In the genomic region with DNA sequence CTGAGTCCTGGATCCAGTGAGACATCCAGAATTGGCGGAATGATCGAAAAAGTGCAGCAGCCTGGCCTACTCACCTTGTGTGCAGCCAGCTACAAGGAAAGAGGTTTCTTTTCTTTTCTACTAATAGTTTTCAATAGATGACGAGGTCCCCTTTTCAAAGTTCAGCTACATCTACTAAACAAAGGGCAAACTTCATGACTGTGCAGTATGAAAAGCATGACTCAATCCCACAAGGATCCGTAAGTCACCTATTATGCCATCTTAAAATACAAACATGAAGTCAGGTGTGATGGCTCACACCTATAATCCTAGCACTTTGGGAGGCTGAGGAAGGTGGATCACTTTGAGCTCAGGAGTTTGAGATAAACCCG, we compare ENCODE assay signal across 21 cellular contexts. TPM values are rescaled to one million over a fixed set of nuclear protein-coding genes. Genes with fewer than 3 reads are reported as not detected.
DNase-seq lines count a peak whose midpoint lies in the region; ATAC-seq, FAIRE-seq and TF ChIP-seq lines count a peak whose summit lies in the region.
"Had no signal": no experiment of that assay in that cellular context is flagged by ENCODE, and none has a peak within 500 bp of the region (broad histone marks: within the 10 kb centered on the region; RNA-seq: fewer than 3 reads in every experiment).

No MANE protein-coding gene starts in this region.

- TF ChIP-seq EP300 in A549 (IDR thresholded peaks at IDR 0.05), result no peak

- peaks cover 17% of the 10 kb centered on the region for H3K4me1 Mint-ChIP-seq in activated T-helper 17 cell treated with anti-CD3 and anti-CD28 coated beads, Interleukin-2, amount 50 U/mL, for 72 hours
- H3K4me1 Mint-ChIP-seq: CD8-positive, alpha-beta memory T cell had no signal

- no peak for TF ChIP-seq POLR2A in A549 (IDR thresholded peaks at IDR 0.05; ENCODE audit: low read length)
- TF ChIP-seq POLR2A in H54 (IDR thresholded peaks at IDR 0.05; ENCODE audit: low read depth, low read length), result no peak

- TF ChIP-seq CTCF in A549 (IDR thresholded peaks at IDR 0.05) (no peak), coronary artery (IDR thresholded peaks at IDR 0.05) (no peak)

- POLR2A ChIA-PET in A549 (lab: Yijun Ruan, JAX), result interaction anchor here (1.0 kb wide), 1 partner anchor 18 kb away, joined by 4 read pairs; no protein-coding TSS in a partner anchor

- CTCF ChIA-PET in A549 (lab: Yijun Ruan, JAX), result interaction anchor here (0.7 to 1.6 kb wide), 3 partner anchors 10 to 27 kb away, joined by 4 read pairs; partner anchors contain the start of gene MIX23

- TF ChIP-seq RAD21 in A549 (conservative IDR thresholded peaks at IDR 0.05 in 1 of 2, IDR thresholded peaks at IDR 0.05 in 1 of 2), result no peak

- H3K27ac Mint-ChIP-seq in activated T-helper 17 cell treated with anti-CD3 and anti-CD28 coated beads, Interleukin-2, amount 50 U/mL, for 72 hours, result peak overlapping the region; percentile 92

- intact Hi-C loops in left colon (cut with DNase I, micrococcal nuclease), result no loop called here

- 64% methylated on average over 5 of the region's 5 CpGs for WGBS in A549 (ENCODE audit: missing lambda C conversion rate)

- peaks cover 28% of the 10 kb centered on the region for H3K4me1 ChIP-seq in A549

- DNase-seq in A549 (ENCODE audit: low read depth in 1 of 2, low spot score in 1 of 2) (peak in 1 of 2 experiments; percentile 25), H54 (ENCODE audit: insufficient read length, low spot score) (no peak), left colon (no peak), DMS114 treated with DMSO at 0.1 percent for 48 hours (lab: John Stamatoyannopoulos, UW; ENCODE audit: unreplicated experiment) (no peak), coronary artery (ENCODE audit: low spot score) (no peak)
- no peak for DNase-seq in stimulated activated naive CD4-positive, alpha-beta T cell (lab: John Stamatoyannopoulos, UW)
- DNase-seq: anterior cingulate cortex; CD8-positive, alpha-beta memory T cell; MG63; naive B cell; NCI-H2171 treated with DMSO at 0.1 percent for 48 hours; NCI-H82; right cardiac atrium; T1000 had no signal

- no peaks in the 10 kb centered on the region for H3K27me3 Mint-ChIP-seq in activated T-helper 17 cell treated with anti-CD3 and anti-CD28 coated beads, Interleukin-2, amount 50 U/mL, for 72 hours
- H3K27me3 Mint-ChIP-seq: CD8-positive, alpha-beta memory T cell; naive B cell had no signal

- peak overlapping the region; percentile 59 for H3K4me3 Mint-ChIP-seq in activated T-helper 17 cell treated with anti-CD3 and anti-CD28 coated beads, Interleukin-2, amount 50 U/mL, for 72 hours
- H3K4me3 Mint-ChIP-seq: CD8-positive, alpha-beta memory T cell; naive B cell had no signal

- H3K27ac ChIP-seq in A549 (peak overlapping the region; percentile 64 to 83), coronary artery (no peak overlapping the region)

- peaks cover 100% of the 10 kb centered on the region for H3K36me3 Mint-ChIP-seq in activated T-helper 17 cell treated with anti-CD3 and anti-CD28 coated beads, Interleukin-2, amount 50 U/mL, for 72 hours (ENCODE audit: low read depth)

- no peaks in the 10 kb centered on the region for H3K9me3 Mint-ChIP-seq in activated T-helper 17 cell treated with anti-CD3 and anti-CD28 coated beads, Interleukin-2, amount 50 U/mL, for 72 hours
- H3K9me3 Mint-ChIP-seq: CD8-positive, alpha-beta memory T cell; naive B cell had no signal

- FAIRE-seq in A549 (lab: Jason Lieb, UNC), result no peak
- peak; percentile 53 for FAIRE-seq in H54 (lab: Jason Lieb, UNC)
- FAIRE-seq: H1, islet of Langerhans had no signal

- ATAC-seq in A549 (no peak; a peak in 1 of 6 replicates), left colon (peak; percentile 33), GM21786 (IDR thresholded peaks at IDR 0.05; ENCODE audit: unreplicated experiment) (no peak)
- ATAC-seq in activated T-helper 17 cell treated with anti-CD3 and anti-CD28 coated beads, Interleukin-2, amount 50 U/mL, for 72 hours (replicated peaks), result peak; percentile 62
- ATAC-seq: right cardiac atrium, SK-N-SH treated with all-trans-retinoic acid at 6 μM for 48 hours had no signal

- peak overlapping the region; percentile 6; the same call in 1 of the 3 replicates for H3K4me3 ChIP-seq in A549
- H3K4me3 ChIP-seq in coronary artery, result no peak overlapping the region
- H3K4me3 ChIP-seq: MG63, Peyer's patch had no signal

- H3K4me2 ChIP-seq in A549, result peak overlapping the region; percentile 69

- no peaks in the 10 kb centered on the region for H3K9me3 ChIP-seq in A549
- H3K9me3 ChIP-seq: MG63, Peyer's patch had no signal

TF ChIP-seq in A549, 52 proteins besides CTCF, POLR2A, EP300 and RAD21:
- TF ChIP-seq MAFK (IDR thresholded peaks at IDR 0.05; ENCODE audit: partially characterized antibody), result peak; percentile 49
- TF ChIP-seq USF2 (IDR thresholded peaks at IDR 0.05), result no peak
- no peak for TF ChIP-seq FOSL2 (IDR thresholded peaks at IDR 0.05)
- peak; percentile 42; the same call in 1 of the 2 replicates for TF ChIP-seq FOSL2 (CRISPR knock-in tag; IDR thresholded peaks at IDR 0.05)

RNA-seq across cellular contexts. Expression of gene MIX23, which starts 16.7 kb away (rescaled TPM):
- polyA plus RNA-seq in A549 (2011; rRNA removed) (31.3 and 51.6 TPM in 2 replicates), A549 (2017; fragmentation: RNase III; extraction: RNeasy Plus Mini Kit Qiagen cat#74134 plus additional on column Dnase treatment) (48.1 to 62.5 TPM (median 54.1 TPM) in 3 replicates)
- polyA plus RNA-seq in A549 (2012; cell fraction: cytosol; rRNA removed), result 14.9 and 16.8 TPM in 2 replicates
- polyA plus RNA-seq in A549 (2012; cell fraction: nucleus; rRNA removed), result 3.2 and 5.6 TPM in 2 replicates
- polyA minus RNA-seq in A549 (2011; rRNA and poly(A)+ RNA removed), result 6.2 and 8.1 TPM in 2 replicates
- 10 to 100 TPM; 59.7 to 97.8 TPM for total RNA-seq in activated T-helper 17 cell treated with anti-CD3 and anti-CD28 coated beads, Interleukin-2, amount 50 U/mL, for 72 hours
- 10 to 100 TPM; 30.2 to 39.9 TPM for total RNA-seq in left colon

RNA-seq across cellular contexts. Expression of gene FAM162A, which starts 17.6 kb away (rescaled TPM):
- polyA plus RNA-seq in A549 (2011; rRNA removed) (61.1 and 64.8 TPM in 2 replicates), A549 (2017; fragmentation: RNase III; extraction: RNeasy Plus Mini Kit Qiagen cat#74134 plus additional on column Dnase treatment) (40.7 to 43.5 TPM (median 41.8 TPM) in 3 replicates)
- polyA plus RNA-seq in A549 (2012; cell fraction: cytosol; rRNA removed), result 20.6 and 27.1 TPM in 2 replicates
- polyA plus RNA-seq in A549 (2012; cell fraction: nucleus; rRNA removed), result 8.3 and 9.6 TPM in 2 replicates
- 4.3 and 6.5 TPM in 2 replicates for polyA minus RNA-seq in A549 (2011; rRNA and poly(A)+ RNA removed)
- 100 to 1,000 TPM; 113 to 179 TPM for total RNA-seq in activated T-helper 17 cell treated with anti-CD3 and anti-CD28 coated beads, Interleukin-2, amount 50 U/mL, for 72 hours
- 100 to 1,000 TPM; 207 to 212 TPM for total RNA-seq in left colon

RNA-seq across cellular contexts. Expression of gene CSTA, which starts 41.3 kb away (rescaled TPM):
- polyA plus RNA-seq in A549 (2011; rRNA removed) (7.8 and 7.9 TPM in 2 replicates), A549 (2017; fragmentation: RNase III; extraction: RNeasy Plus Mini Kit Qiagen cat#74134 plus additional on column Dnase treatment) (0.41 to 1.1 TPM (median 0.91 TPM) in 3 replicates)
- 0.77 and 0.78 TPM in 2 replicates for polyA plus RNA-seq in A549 (2012; cell fraction: cytosol; rRNA removed)
- not detected in 2 replicates for polyA plus RNA-seq in A549 (2012; cell fraction: nucleus; rRNA removed)
- 0.39 TPM in 1 of 2 replicates, not detected in the other for polyA minus RNA-seq in A549 (2011; rRNA and poly(A)+ RNA removed)
- total RNA-seq in activated T-helper 17 cell treated with anti-CD3 and anti-CD28 coated beads, Interleukin-2, amount 50 U/mL, for 72 hours, result not detected
- total RNA-seq in left colon, result 1 to 10 TPM; 1.1 to 1.3 TPM
- total RNA-seq: chondrocyte, H1, Peyer's patch had no signal
- polyA plus RNA-seq: CD8-positive, alpha-beta memory T cell; H1 had no signal

RNA-seq across cellular contexts. Expression of gene WDR5B, which starts 49.5 kb away (rescaled TPM):
- polyA plus RNA-seq in A549 (2011; rRNA removed) (9.0 and 10.2 TPM in 2 replicates), A549 (2017; fragmentation: RNase III; extraction: RNeasy Plus Mini Kit Qiagen cat#74134 plus additional on column Dnase treatment) (5.1 to 5.9 TPM (median 5.9 TPM) in 3 replicates)
- polyA plus RNA-seq in A549 (2012; cell fraction: cytosol; rRNA removed), result 1.4 and 1.8 TPM in 2 replicates
- polyA plus RNA-seq in A549 (2012; cell fraction: nucleus; rRNA removed), result 0.62 and 1.1 TPM in 2 replicates
- polyA minus RNA-seq in A549 (2011; rRNA and poly(A)+ RNA removed), result 4.1 and 4.6 TPM in 2 replicates
- total RNA-seq in activated T-helper 17 cell treated with anti-CD3 and anti-CD28 coated beads, Interleukin-2, amount 50 U/mL, for 72 hours, result 1 to 10 TPM; 2.3 to 4.0 TPM
- 1 to 10 TPM; 2.3 to 2.7 TPM for total RNA-seq in left colon

Comparison
In these comparisons a context has a peak if more than half of its experiments do, and no peak if none do; other contexts are left out.
1. ATAC-seq: peak in activated T-helper 17 cell treated with anti-CD3 and anti-CD28 coated beads, Interleukin-2, amount 50 U/mL, for 72 hours (single experiment) and left colon (single experiment); none in A549 (0 of 2) and GM21786 (single experiment).
2. H3K27ac ChIP-seq: peak in A549 (2 of 2); none in coronary artery (0 of 2).